8 cellular contexts compared by ENCODE assay signal in genomic region chr19:39834287-39834841, GRCh38. TPM values are rescaled to one million over a fixed set of nuclear protein-coding genes. Genes with fewer than 3 reads are reported as not detected.
DNase-seq lines count a peak whose midpoint lies in the region; ATAC-seq and TF ChIP-seq lines count a peak whose summit lies in the region.

No MANE protein-coding gene starts in this region.

- CTCF ChIA-PET in CD8-positive, alpha-beta T cell (lab: Charles Lee): interaction anchor here (0.6 to 2.1 kb wide), 6 partner anchors 9 to 602 kb away, joined by 3 to 23 read pairs (median 3); no protein-coding TSS in a partner anchor

- H3K9me3 Mint-ChIP-seq in CD8-positive, alpha-beta T cell: no peaks in the 10 kb centered on the region
- H3K9me3 Mint-ChIP-seq in neural progenitor cell: no peaks in the 10 kb centered on the region

- H3K27me3 ChIP-seq in CD8-positive, alpha-beta T cell (ENCODE audit: insufficient read depth, low read length): no peaks in the 10 kb centered on the region
- H3K27me3 ChIP-seq in ectodermal cell (ENCODE audit: control insufficient read depth, insufficient read depth, low read length, poor library complexity, severe bottlenecking) (no peaks in the 10 kb centered on the region), neural progenitor cell (no peaks in the 10 kb centered on the region)

- H3F3A ChIP-seq in neural progenitor cell (ENCODE audit: low read depth): peaks cover 22% of the 10 kb centered on the region

- H3K36me3 Mint-ChIP-seq in CD8-positive, alpha-beta T cell: peaks cover 65% of the 10 kb centered on the region
- peaks cover 34% of the 10 kb centered on the region for H3K36me3 Mint-ChIP-seq in neural progenitor cell

- POLR2A ChIA-PET in CD8-positive, alpha-beta T cell (lab: Charles Lee): interaction anchor here (0.6 to 2.2 kb wide), 6 partner anchors 9 to 492 kb away, joined by 4 to 16 read pairs (median 8); partner anchors contain the start of genes FBL, PSMC4 and SAMD4B

- WGBS in ectodermal cell, 2 experiments: 54 to 55% methylated on average over 19 of the region's 19 CpGs

- peaks cover 44% of the 10 kb centered on the region for H3K79me2 ChIP-seq in neural progenitor cell (ENCODE audit: low read depth)

- peaks cover 41% of the 10 kb centered on the region for H3K36me3 ChIP-seq in CD8-positive, alpha-beta T cell (ENCODE audit: insufficient read depth, low read length)
- H3K36me3 ChIP-seq in KOPT-K1 (ENCODE audit: insufficient read depth, low read length): peaks cover 77% of the 10 kb centered on the region
- H3K36me3 ChIP-seq in ectodermal cell (ENCODE audit: control insufficient read depth, insufficient read depth, low read length): peaks cover 57% of the 10 kb centered on the region
- peaks cover 6% of the 10 kb centered on the region for H3K36me3 ChIP-seq in neural progenitor cell

- peaks cover 24% of the 10 kb centered on the region for H3K4me1 Mint-ChIP-seq in CD8-positive, alpha-beta T cell (ENCODE audit: low read depth)
- peaks cover 23% of the 10 kb centered on the region for H3K4me1 Mint-ChIP-seq in neural progenitor cell

- TF ChIP-seq CTCF in CD8-positive, alpha-beta T cell (IDR thresholded peaks at IDR 0.05): no peak
- no peak for TF ChIP-seq CTCF in neural progenitor cell (IDR thresholded peaks at IDR 0.05)

- peak overlapping the region; percentile 75 for H3K4me3 Mint-ChIP-seq in CD8-positive, alpha-beta T cell
- peak overlapping the region; percentile 89 for H3K4me3 Mint-ChIP-seq in neural progenitor cell

- H3K4me3 ChIP-seq in CD8-positive, alpha-beta T cell (ENCODE audit: low read depth, low read length): peak overlapping the region; percentile 93
- H3K4me3 ChIP-seq in ectodermal cell (ENCODE audit: insufficient read depth, low read depth, low read length): peak overlapping the region; percentile 91
- H3K4me3 ChIP-seq in neural progenitor cell: peak overlapping the region; percentile 91

- H3K27ac Mint-ChIP-seq in CD8-positive, alpha-beta T cell: peak overlapping the region; percentile 90
- H3K27ac Mint-ChIP-seq in neural progenitor cell: peak overlapping the region; percentile 97

- no peaks in the 10 kb centered on the region for H3K9me3 ChIP-seq in CD8-positive, alpha-beta T cell (ENCODE audit: low read length)
- no peaks in the 10 kb centered on the region for H3K9me3 ChIP-seq in KOPT-K1 (ENCODE audit: insufficient read depth, low read length, poor library complexity, severe bottlenecking)
- H3K9me3 ChIP-seq in ectodermal cell (ENCODE audit: control insufficient read depth, low read length): no peaks in the 10 kb centered on the region
- no peaks in the 10 kb centered on the region for H3K9me3 ChIP-seq in neural progenitor cell (ENCODE audit: low read depth)

- no peak for ATAC-seq in CD8-positive, alpha-beta T cell
- no peak for ATAC-seq in HG02759 (IDR thresholded peaks at IDR 0.05; ENCODE audit: unreplicated experiment)
- ATAC-seq in HG03432 (IDR thresholded peaks at IDR 0.05; ENCODE audit: unreplicated experiment): no peak

- H4K20me1 ChIP-seq in neural progenitor cell (ENCODE audit: low read depth): no peaks in the 10 kb centered on the region

- no peak for DNase-seq in CD8-positive, alpha-beta T cell
- no peak for DNase-seq in neural progenitor cell (ENCODE audit: low spot score)
- no peak for DNase-seq in dedifferentiated amniotic fluid mesenchymal stem cell (ENCODE audit: extremely low spot score)
- DNase-seq in NCI-H748 (lab: John Stamatoyannopoulos, UW; ENCODE audit: unreplicated experiment): no peak

- H3K27me3 Mint-ChIP-seq in CD8-positive, alpha-beta T cell (ENCODE audit: low read depth): no peaks in the 10 kb centered on the region
- peaks cover 13% of the 10 kb centered on the region for H3K27me3 Mint-ChIP-seq in neural progenitor cell (ENCODE audit: insufficient read depth, low read depth)

- intact Hi-C loops in CD8-positive, alpha-beta T cell (cut with DNase I, micrococcal nuclease): loop anchor here (1.0 to 10.0 kb wide), 7 partner anchors 10 to 1563 kb away; partner anchors contain the start of genes BCKDHA (in 1 of the 2), EXOSC5 (in 1 of the 2), PSMC4 (in 1 of the 2) and SERTAD3 (in 1 of the 2)

- H3K27ac ChIP-seq in CD8-positive, alpha-beta T cell (ENCODE audit: low read depth, low read length): peak overlapping the region; percentile 96
- peak overlapping the region; percentile 52 for H3K27ac ChIP-seq in KOPT-K1 (ENCODE audit: low read depth, low read length, poor library complexity, severe bottlenecking)
- peak overlapping the region; percentile 6 for H3K27ac ChIP-seq in ectodermal cell (ENCODE audit: insufficient read depth, low read depth, low read length, poor library complexity, severe bottlenecking)
- no peak overlapping the region for H3K27ac ChIP-seq in neural progenitor cell

- H3K9ac ChIP-seq in neural progenitor cell: no peak overlapping the region

- H3K4me2 ChIP-seq in neural progenitor cell: peak overlapping the region; percentile 37

- no peak overlapping the region for H2AFZ ChIP-seq in neural progenitor cell (replicated peaks)

- H3K4me1 ChIP-seq in CD8-positive, alpha-beta T cell (ENCODE audit: insufficient read depth, low read length): peaks cover 20% of the 10 kb centered on the region
- peaks cover 11% of the 10 kb centered on the region for H3K4me1 ChIP-seq in ectodermal cell (ENCODE audit: control insufficient read depth, insufficient read depth, low read length)
- H3K4me1 ChIP-seq in neural progenitor cell: peaks cover 6% of the 10 kb centered on the region

RNA-seq across cellular contexts. Expression of gene DYRK1B, which starts 0.4 kb away (rescaled TPM):
- 10 to 100 TPM; 19.0 to 22.6 TPM for total RNA-seq in CD8-positive, alpha-beta T cell
- 56.9 TPM for polyA plus RNA-seq in ectodermal cell (2013, experiment 1 of 4)
- 69.8 TPM for polyA plus RNA-seq in ectodermal cell (2013, experiment 2 of 4)
- 51.2 TPM for polyA plus RNA-seq in ectodermal cell (2013, experiment 3 of 4)
- 57.2 TPM for polyA plus RNA-seq in ectodermal cell (2013, experiment 4 of 4)
- 7.8 and 26.8 TPM in 2 replicates for total RNA-seq in neural progenitor cell (ENCODE audit: low replicate concordance)

RNA-seq across cellular contexts. Expression of gene FBL, which starts 11.8 kb away (rescaled TPM):
- total RNA-seq in CD8-positive, alpha-beta T cell: 100 to 1,000 TPM; 351 to 365 TPM
- polyA plus RNA-seq in ectodermal cell (2013, experiment 1 of 4): 446 TPM
- 415 TPM for polyA plus RNA-seq in ectodermal cell (2013, experiment 2 of 4)
- 359 TPM for polyA plus RNA-seq in ectodermal cell (2013, experiment 3 of 4)
- polyA plus RNA-seq in ectodermal cell (2013, experiment 4 of 4): 352 TPM
- 386 and 428 TPM in 2 replicates for total RNA-seq in neural progenitor cell (ENCODE audit: low replicate concordance)

RNA-seq across cellular contexts. Expression of gene LEUTX, which starts 55.7 kb away (rescaled TPM):
- total RNA-seq in CD8-positive, alpha-beta T cell: not detected
- polyA plus RNA-seq in ectodermal cell (2013, experiment 1 of 4): not detected
- not detected for polyA plus RNA-seq in ectodermal cell (2013, experiment 2 of 4)
- polyA plus RNA-seq in ectodermal cell (2013, experiment 3 of 4): not detected
- polyA plus RNA-seq in ectodermal cell (2013, experiment 4 of 4): not detected
- total RNA-seq in neural progenitor cell (ENCODE audit: low replicate concordance): not detected in 2 replicates
